In the genomic region with DNA sequence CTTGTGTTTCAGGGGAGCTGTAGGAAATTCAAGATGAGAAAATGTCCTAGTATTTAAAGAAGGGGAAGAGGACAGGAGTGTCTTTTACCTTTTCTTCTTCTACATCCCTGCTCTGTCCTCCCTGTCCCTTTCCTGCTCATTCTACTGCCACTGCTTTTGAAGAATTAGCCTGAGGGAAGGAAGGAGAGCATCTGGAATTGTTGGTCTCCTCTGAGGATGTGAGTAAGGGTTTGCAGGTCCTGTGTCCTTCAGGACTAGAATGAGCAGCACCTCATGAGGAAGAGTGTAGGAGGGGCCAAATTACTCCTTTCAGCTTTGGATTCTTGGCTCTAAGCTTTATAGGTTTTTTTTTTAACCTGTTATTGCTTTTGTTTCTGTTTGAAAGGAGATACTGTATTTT, we compare ENCODE assay signal across 1 cellular context.
A peak's percentile ranks its signal among the peaks of the same experiment; 100 is the strongest.
TF ChIP-seq lines count a peak whose summit lies in the region.

No MANE protein-coding gene starts in this region.

TF ChIP-seq in GM12878, 131 proteins besides CTCF, POLR2A, EP300 and RAD21:
- TF ChIP-seq SUZ12 (IDR thresholded peaks at IDR 0.05; ENCODE audit: unreplicated experiment) (no peak), POLR2AphosphoS5 (IDR thresholded peaks at IDR 0.05; ENCODE audit: low read length) (peak; percentile 44; the same call in 1 of the 2 replicates)
TF ChIP-seq in GM12878: peak in this region for 1.
